29 cellular contexts compared by ENCODE assay signal in the genomic region with DNA sequence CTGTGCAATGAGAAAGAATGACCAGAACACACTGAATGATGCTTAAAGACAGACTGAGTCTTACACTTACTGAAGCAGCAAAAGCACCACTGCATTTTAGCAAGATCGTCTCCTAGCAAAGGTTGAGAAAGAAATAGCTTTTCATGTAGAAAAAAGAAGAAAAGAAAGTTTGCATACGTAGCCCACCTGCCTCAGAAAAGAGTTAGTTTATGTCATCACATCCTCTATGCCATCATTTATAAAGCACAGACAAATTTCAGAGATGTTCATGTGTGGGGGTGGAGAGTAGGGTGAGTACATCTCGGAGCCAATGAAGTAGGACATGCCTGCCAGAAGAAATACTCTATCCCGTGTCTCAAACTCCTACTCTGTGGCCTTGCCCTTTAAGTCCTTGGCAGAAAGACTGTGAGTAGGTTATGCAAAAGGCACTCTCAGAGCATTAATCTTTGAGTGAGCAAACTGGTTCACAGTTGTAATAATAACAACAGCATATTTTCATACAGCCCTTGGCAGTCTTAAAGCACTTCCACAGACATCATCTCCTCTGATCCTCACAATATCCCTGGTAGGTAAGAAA. TPM values are rescaled to one million over a fixed set of nuclear protein-coding genes. Genes with fewer than 3 reads are reported as not detected.
DNase-seq lines count a peak whose midpoint lies in the region; ATAC-seq, FAIRE-seq and TF ChIP-seq lines count a peak whose summit lies in the region.
"Had no signal": no experiment of that assay in that cellular context is flagged by ENCODE, and none has a peak within 500 bp of the region (broad histone marks: within the 10 kb centered on the region; RNA-seq: fewer than 3 reads in every experiment).

No MANE protein-coding gene starts in this region.

- in situ Hi-C loops in GM12878 (cut with MboI) = no loop called here

- H3K36me3 ChIP-seq in GM12878 (ENCODE audit: control insufficient read depth in 2 of 2, insufficient read depth in 2 of 2, low read length in 1 of 2) (no peaks in the 10 kb centered on the region; a peak in 1 of 4 replicates), left lung (no peaks in the 10 kb centered on the region), skeletal muscle tissue (ENCODE audit: control insufficient read depth in 3 of 3, insufficient read depth in 3 of 3, low read length in 3 of 3) (no peaks in the 10 kb centered on the region)
- H3K36me3 ChIP-seq: BLaER1 treated with 17β-estradiol and CSF1 and Interleukin-3, amounts not matched to agents 10 nM and 100 nM; brain microvascular endothelial cell; neural progenitor cell; Peyer's patch; prostate gland; spleen; upper lobe of left lung; WERI-Rb-1 had no signal

- H3K27me3 ChIP-seq in GM12878 (replicated peaks in 1 of 2; ENCODE audit: control insufficient read depth in 2 of 2, insufficient read depth in 2 of 2, low read length in 1 of 2) (no peaks in the 10 kb centered on the region), left lung (peaks cover 4 to 27% of the 10 kb centered on the region in 2 donors), skeletal muscle tissue (ENCODE audit: control insufficient read depth in 3 of 3, insufficient read depth in 3 of 3, low read length in 3 of 3) (no peaks in the 10 kb centered on the region)
- H3K27me3 ChIP-seq: BLaER1 treated with 17β-estradiol and CSF1 and Interleukin-3, amounts not matched to agents 10 nM and 100 nM; Peyer's patch; upper lobe of left lung had no signal

- no peak for TF ChIP-seq EP300 in GM12878 (IDR thresholded peaks at IDR 0.05; ENCODE audit: borderline replicate concordance in 1 of 2, control insufficient read depth in 1 of 2, low read depth in 2 of 2, low read length in 2 of 2)

- no peak overlapping the region for H3K27ac Mint-ChIP-seq in activated CD4-positive, alpha-beta T cell treated with anti-CD3 and anti-CD28 coated beads, Interleukin-2, amount 10 ng/mL, durations not matched to agents 7 days and 5 days
- H3K27ac Mint-ChIP-seq: activated T-cell treated with anti-CD3 and anti-CD28 coated beads, Interleukin-2, amount 50 U/mL, for 24 hours; IgD-negative memory B cell; neural progenitor cell had no signal

- TF ChIP-seq POLR2A in GM12891 (IDR thresholded peaks at IDR 0.05; ENCODE audit: low read depth, low read length) = no peak
- TF ChIP-seq POLR2A in GM12878 (IDR thresholded peaks at IDR 0.05; ENCODE audit: low read depth, low read length) = no peak

- FAIRE-seq in GM12891 (lab: Jason Lieb, UNC) = peak; percentile 82
- FAIRE-seq in GM12878 (lab: Jason Lieb, UNC) = no peak
- FAIRE-seq: H1, keratinocyte had no signal

- no peak overlapping the region for H2AFZ ChIP-seq in GM12878 (ENCODE audit: control insufficient read depth, low read depth, low read length)
- H2AFZ ChIP-seq: neural progenitor cell had no signal

- H3K27ac ChIP-seq in GM12878 (ENCODE audit: control insufficient read depth, insufficient read depth) (no peak overlapping the region), left lung (no peak overlapping the region), skeletal muscle tissue (ENCODE audit: low read depth, low read length) (peak overlapping the region; percentile 86)
- H3K27ac ChIP-seq: BLaER1 treated with 17β-estradiol and CSF1 and Interleukin-3, amounts not matched to agents 10 nM and 100 nM; brain microvascular endothelial cell; neural progenitor cell; Peyer's patch; prostate gland; spleen; upper lobe of left lung; WERI-Rb-1 had no signal

- CTCF ChIA-PET in GM12878 (lab: Yijun Ruan, JAX) = no interaction called here
- CTCF ChIA-PET in activated CD4-positive, alpha-beta T cell treated with anti-CD3 and anti-CD28 coated beads, Interleukin-2, amount 10 ng/mL, durations not matched to agents 7 days and 5 days (lab: Charles Lee) = interaction anchor here (0.5 kb wide), 1 partner anchor 52 kb away, joined by 3 read pairs; no protein-coding TSS in a partner anchor

- no peak for DNase-seq in GM12891 (ENCODE audit: insufficient read length, low spot score)
- DNase-seq in GM12878 (ENCODE audit: low read depth, low spot score) = no peak
- no peak for DNase-seq in left lung
- no peak for DNase-seq in activated CD4-positive, alpha-beta T cell treated with anti-CD3 and anti-CD28 coated beads, Interleukin-2, amount 10 ng/mL, durations not matched to agents 7 days and 5 days
- DNase-seq in activated T-cell treated with anti-CD3 and anti-CD28 coated beads, Interleukin-2, amount 50 U/mL, for 1 hour = no peak
- DNase-seq in NCI-H146 treated with DMSO at 0.1 percent for 48 hours (lab: John Stamatoyannopoulos, UW; ENCODE audit: unreplicated experiment) = no peak
- DNase-seq: activated CD4-positive, alpha-beta T cell treated with anti-CD3 and anti-CD28 coated beads for 48 hours; activated gamma-delta T cell; activated T-cell treated with anti-CD3 and anti-CD28 coated beads, Interleukin-2, amount 50 U/mL, for 24 hours; brain microvascular endothelial cell; Calu3; DND-41; NCI-H1092; NCI-H1930; NCI-H526 treated with DMSO at 0.1 percent for 48 hours; Peyer's patch; spleen; SW 1271; T-helper 9 cell; upper lobe of left lung; WERI-Rb-1 had no signal

- H3K4me1 ChIP-seq in GM12878 (ENCODE audit: control insufficient read depth, insufficient read depth, low read length) (no peaks in the 10 kb centered on the region; the same call in 1 of the 2 replicates), left lung (no peaks in the 10 kb centered on the region), skeletal muscle tissue (ENCODE audit: control insufficient read depth in 3 of 3, insufficient read depth in 3 of 3, low read length in 3 of 3) (peaks cover 26 to 72% (median 45%) of the 10 kb centered on the region in 3 donors)
- H3K4me1 ChIP-seq: BLaER1 treated with 17β-estradiol and CSF1 and Interleukin-3, amounts not matched to agents 10 nM and 100 nM; neural progenitor cell; Peyer's patch; prostate gland; upper lobe of left lung had no signal

- no peak for TF ChIP-seq RAD21 in GM12878 (IDR thresholded peaks at IDR 0.05; ENCODE audit: insufficient read depth, low read depth, low read length)

- H3K4me2 ChIP-seq in GM12878 (ENCODE audit: control insufficient read depth, insufficient read depth) = no peak overlapping the region
- H3K4me2 ChIP-seq: BLaER1 treated with 17β-estradiol and CSF1 and Interleukin-3, amounts not matched to agents 10 nM and 100 nM; neural progenitor cell had no signal

- no peaks in the 10 kb centered on the region for H3K9me3 ChIP-seq in GM12878 (replicated peaks; ENCODE audit: control insufficient read depth, insufficient read depth, low read length)
- H3K9me3 ChIP-seq in left lung = no peaks in the 10 kb centered on the region
- H3K9me3 ChIP-seq in skeletal muscle tissue (ENCODE audit: control insufficient read depth in 3 of 3, low read length in 3 of 3) = no peaks in the 10 kb centered on the region
- H3K9me3 ChIP-seq: BLaER1 treated with 17β-estradiol and CSF1 and Interleukin-3, amounts not matched to agents 10 nM and 100 nM; Peyer's patch; prostate gland; spleen; upper lobe of left lung had no signal

- no peaks in the 10 kb centered on the region for H4K20me1 ChIP-seq in GM12878 (ENCODE audit: control insufficient read depth, insufficient read depth)
- H4K20me1 ChIP-seq: BLaER1 treated with 17β-estradiol and CSF1 and Interleukin-3, amounts not matched to agents 10 nM and 100 nM had no signal

- intact Hi-C loops in GM12878 (cut with micrococcal nuclease; ENCODE audit: unreplicated experiment) = no loop called here
- intact Hi-C loops in left lung (cut with DNase I) = no loop called here

- POLR2A ChIA-PET in GM12878 (lab: Charles Lee) = interaction anchor here (1.0 to 2.4 kb wide), 6 partner anchors 9 to 21 kb away, joined by 3 to 11 read pairs (median 4); no protein-coding TSS in a partner anchor
- POLR2A ChIA-PET in activated CD4-positive, alpha-beta T cell treated with anti-CD3 and anti-CD28 coated beads, Interleukin-2, amount 10 ng/mL, durations not matched to agents 7 days and 5 days (lab: Charles Lee) = no interaction called here

- no peaks in the 10 kb centered on the region for H3K4me1 Mint-ChIP-seq in activated CD4-positive, alpha-beta T cell treated with anti-CD3 and anti-CD28 coated beads, Interleukin-2, amount 10 ng/mL, durations not matched to agents 7 days and 5 days
- H3K4me1 Mint-ChIP-seq: IgD-negative memory B cell had no signal

- H3K36me3 Mint-ChIP-seq in activated CD4-positive, alpha-beta T cell treated with anti-CD3 and anti-CD28 coated beads, Interleukin-2, amount 10 ng/mL, durations not matched to agents 7 days and 5 days (ENCODE audit: low read depth) = no peaks in the 10 kb centered on the region
- H3K36me3 Mint-ChIP-seq: IgD-negative memory B cell, neural progenitor cell had no signal

- H3K4me3 Mint-ChIP-seq in activated CD4-positive, alpha-beta T cell treated with anti-CD3 and anti-CD28 coated beads, Interleukin-2, amount 10 ng/mL, durations not matched to agents 7 days and 5 days = no peak overlapping the region
- H3K4me3 Mint-ChIP-seq: activated T-cell treated with anti-CD3 and anti-CD28 coated beads, Interleukin-2, amount 50 U/mL, for 24 hours; IgD-negative memory B cell; neural progenitor cell had no signal

- no peak for TF ChIP-seq CTCF in GM12878 (IDR thresholded peaks at IDR 0.05 in 2 of 3, conservative IDR thresholded peaks at IDR 0.05 in 1 of 3; ENCODE audit: control insufficient read depth in 2 of 3, extremely low read depth in 1 of 3, insufficient read depth in 1 of 3, low read depth in 3 of 3, low read length in 3 of 3)
- no peak for TF ChIP-seq CTCF in left lung (IDR thresholded peaks at IDR 0.05)

- H3K9me3 Mint-ChIP-seq in activated CD4-positive, alpha-beta T cell treated with anti-CD3 and anti-CD28 coated beads, Interleukin-2, amount 10 ng/mL, durations not matched to agents 7 days and 5 days = no peaks in the 10 kb centered on the region
- H3K9me3 Mint-ChIP-seq: activated T-cell treated with anti-CD3 and anti-CD28 coated beads, Interleukin-2, amount 50 U/mL, for 24 hours; IgD-negative memory B cell; neural progenitor cell had no signal

- peaks cover 21% of the 10 kb centered on the region for H3K79me2 ChIP-seq in GM12878 (ENCODE audit: control insufficient read depth, insufficient read depth, low read length)

- RAD21 ChIA-PET in GM12878 (lab: Charles Lee; ENCODE audit: unreplicated experiment) = interaction anchor here (0.8 to 2.3 kb wide), 5 partner anchors 13 to 52 kb away, joined by 3 to 9 read pairs (median 6); no protein-coding TSS in a partner anchor

- ATAC-seq in GM12878 (peak; percentile 50), left lung (peak; percentile 56), GM18873 (IDR thresholded peaks at IDR 0.05; ENCODE audit: low FRiP score, unreplicated experiment) (no peak)

- WGBS in GM12878 (ENCODE audit: insufficient coverage, insufficient replicate concordance, low lambda C conversion rate, missing lambda C conversion rate) = 46% methylated on average over 4 of the region's 4 CpGs

- H3K4me3 ChIP-seq in GM12878 = no peak overlapping the region
- H3K4me3 ChIP-seq in left lung = no peak overlapping the region
- H3K4me3 ChIP-seq in skeletal muscle tissue (ENCODE audit: low read length in 3 of 3) = no peak overlapping the region
- H3K4me3 ChIP-seq: BLaER1 treated with 17β-estradiol and CSF1 and Interleukin-3, amounts not matched to agents 10 nM and 100 nM; neural progenitor cell; Peyer's patch; prostate gland; spleen; upper lobe of left lung had no signal

- H3K9ac ChIP-seq in GM12878 (ENCODE audit: control insufficient read depth, insufficient read depth, low read length) (no peak overlapping the region), skeletal muscle tissue (ENCODE audit: low read depth in 1 of 3, low read length in 3 of 3) (no peak overlapping the region)
- H3K9ac ChIP-seq: BLaER1 treated with 17β-estradiol and CSF1 and Interleukin-3, amounts not matched to agents 10 nM and 100 nM; neural progenitor cell had no signal

- BruUV-seq in GM12878 (replicated peaks; lab: Mats Ljungman, UMichigan) = no TSS peak

- peaks cover 16% of the 10 kb centered on the region for H3K27me3 Mint-ChIP-seq in activated CD4-positive, alpha-beta T cell treated with anti-CD3 and anti-CD28 coated beads, Interleukin-2, amount 10 ng/mL, durations not matched to agents 7 days and 5 days

- SMC1A ChIA-PET in GM12878 (lab: Charles Lee; ENCODE audit: uncharacterized antibody, unreplicated experiment) = interaction anchor here (0.9 to 27.7 kb wide), 8 partner anchors 8 to 273 kb away, joined by 3 to 394 read pairs (median 4); a partner anchor contains a TSS

RNA-seq across cellular contexts. Expression of a gene that starts 22.4 kb away (rescaled TPM):
- polyA plus RNA-seq in GM12891 (2012; ENCODE audit: low read depth, missing spikeins) = 11.4 TPM
- total RNA-seq in GM12878 (2013; cell fraction: nucleolus; rRNA removed) = 53.8 and 54.8 TPM in 2 replicates
- total RNA-seq in GM12878 (2014; rRNA removed) (19.7 and 20.3 TPM in 2 replicates), GM12878 (2014; rRNA removed; fragmentation: Illumina TruSeq; extraction: Trizol) (10.8 and 11.9 TPM in 2 replicates), GM12878 (2021) (21.0 and 21.7 TPM in 2 replicates), left lung (under 1 TPM; 0.68 to 0.85 TPM), skeletal muscle tissue (0.52 TPM)
- 1.5 TPM for polyA plus RNA-seq in GM12878 (2011; ENCODE audit: low read depth)
- polyA plus RNA-seq in GM12878 (2011; rRNA removed) (3.2 and 7.3 TPM in 2 replicates), GM12878 (2014; fragmentation: Illumina TruSeq; extraction: Trizol) (4.9 and 11.8 TPM in 2 replicates), GM12878 (2014; fragmentation: Nextera tagmentation; extraction: Ambion mirVana) (under 1 TPM; 0.10 to 0.15 TPM), GM12878 (2014; rRNA removed) (15.4 and 18.7 TPM in 2 replicates), GM12878 (2016; fragmentation: Nextera tagmentation; extraction: Ambion mirVana) (1 to 10 TPM; 3.1 to 3.7 TPM)
- 7.9 and 9.5 TPM in 2 replicates for polyA plus RNA-seq in GM12878 (2011; cell fraction: cytosol; rRNA removed)
- 18.4 and 19.2 TPM in 2 replicates for polyA plus RNA-seq in GM12878 (2011; cell fraction: nucleus; rRNA removed)
- polyA plus RNA-seq in GM12878 (2012) = 4.3 and 4.8 TPM in 2 replicates
- polyA minus RNA-seq in GM12878 (2011; rRNA and poly(A)+ RNA removed) = 5.3 and 9.1 TPM in 2 replicates
- polyA minus RNA-seq in GM12878 (2011; cell fraction: cytosol; rRNA and poly(A)+ RNA removed) = 3.5 and 5.5 TPM in 2 replicates
- 8.6 and 15.8 TPM in 2 replicates for polyA minus RNA-seq in GM12878 (2011; cell fraction: nucleus; rRNA and poly(A)+ RNA removed)
- total RNA-seq in activated CD4-positive, alpha-beta T cell treated with anti-CD3 and anti-CD28 coated beads, Interleukin-2, amount 10 ng/mL, durations not matched to agents 7 days and 5 days = not detected
- polyA plus RNA-seq: IgD-negative memory B cell had no signal
